ENCODE assay signal across 9 cellular contexts in the genomic region with DNA sequence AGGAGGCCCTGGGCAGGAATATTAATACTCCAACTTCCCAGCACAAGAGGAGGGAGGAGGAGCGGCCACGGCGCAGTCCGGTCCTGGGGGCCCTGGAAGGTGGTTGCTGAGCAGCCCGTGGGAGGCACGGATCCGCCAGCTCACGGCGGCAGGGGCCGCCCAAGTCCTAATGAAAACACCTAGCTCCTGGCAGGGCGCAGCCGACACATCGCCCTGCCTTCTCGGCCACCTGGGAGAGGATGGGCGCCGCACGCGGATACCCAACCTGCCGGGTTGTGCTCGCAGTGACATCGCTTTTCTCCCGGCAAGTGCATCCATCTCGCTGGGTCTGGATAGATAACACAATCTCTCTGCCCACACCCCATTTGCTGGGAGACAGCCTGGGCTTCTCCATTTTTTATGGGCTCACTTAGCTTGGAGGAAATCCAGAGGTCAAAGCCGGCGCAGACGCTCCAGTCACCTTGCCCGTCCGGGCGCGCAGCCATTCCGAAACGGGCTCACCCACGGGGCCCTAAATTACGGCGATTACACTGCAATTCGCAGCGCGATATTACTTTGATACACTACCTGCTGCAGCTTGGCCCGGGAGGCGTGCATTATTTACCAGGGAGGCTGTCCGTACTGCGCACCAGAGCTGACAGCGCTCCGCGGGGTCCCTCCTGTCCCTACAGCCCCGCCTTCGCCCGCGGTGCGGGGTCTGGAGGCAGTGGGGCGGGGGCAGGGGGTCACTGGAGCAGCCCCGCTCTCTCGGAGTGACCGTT.
A peak's percentile ranks its signal among the peaks of the same experiment; 100 is the strongest.
DNase-seq lines count a peak whose midpoint lies in the region; ATAC-seq and TF ChIP-seq lines count a peak whose summit lies in the region.
"Had no signal": no experiment of that assay in that cellular context is flagged by ENCODE, and none has a peak within 500 bp of the region (broad histone marks: within the 10 kb centered on the region; RNA-seq: fewer than 3 reads in every experiment).

No MANE protein-coding gene starts in this region.

- H3K4me3 ChIP-seq in coronary artery, result peak overlapping the region; percentile 64
- H3K4me3 ChIP-seq: lung had no signal

- H3K9me3 Mint-ChIP-seq in nephron, result no peaks in the 10 kb centered on the region

- H3K27me3 Mint-ChIP-seq in nephron (ENCODE audit: low read depth), result peaks cover 92% of the 10 kb centered on the region

- DNase-seq in NCI-H1092 treated with DMSO at 0.1 percent for 48 hours (lab: John Stamatoyannopoulos, UW), result peak; percentile 57
- no peak for DNase-seq in NCI-H1092 (lab: John Stamatoyannopoulos, UW)
- DNase-seq in NCI-H1105 (lab: John Stamatoyannopoulos, UW), result peak; percentile 64
- DNase-seq in coronary artery (ENCODE audit: low spot score), result no peak
- DNase-seq in KBM-7, result no peak

- no peaks in the 10 kb centered on the region for H3K36me3 Mint-ChIP-seq in nephron (ENCODE audit: low read depth)

- no peak for ATAC-seq in HG03460 (IDR thresholded peaks at IDR 0.05; ENCODE audit: unreplicated experiment)
- ATAC-seq in GM21717 (IDR thresholded peaks at IDR 0.05; ENCODE audit: unreplicated experiment), result no peak

- H3K4me1 Mint-ChIP-seq in nephron, result peaks cover 54% of the 10 kb centered on the region

- in situ Hi-C loops in KBM-7 (cut with MboI; ENCODE audit: low pct_unique_long_range_greater_than_20kb, low sequenced_read_pairs), result no loop called here

- H3K27ac ChIP-seq in coronary artery, result no peak overlapping the region

- TF ChIP-seq CTCF in coronary artery (IDR thresholded peaks at IDR 0.05) (no peak), nephron (IDR thresholded peaks at IDR 0.05; ENCODE audit: unreplicated experiment in 3 of 3) (no peak)

- peak overlapping the region; percentile 56 to 72 (median 68) for H3K4me3 Mint-ChIP-seq in nephron

- peak overlapping the region in 2 of 3 experiments; percentile 35 to 85 for H3K27ac Mint-ChIP-seq in nephron

Comparison
In these comparisons a context has a peak if more than half of its experiments do, and no peak if none do; other contexts are left out.
1. DNase-seq: peak in NCI-H1092 treated with DMSO at 0.1 percent for 48 hours (single experiment) and NCI-H1105 (single experiment); none in NCI-H1092 (single experiment), coronary artery (single experiment) and KBM-7 (single experiment).